In genomic region chr10:112376578-112376855, GRCh38 we compare ENCODE assay signal across 8 cellular contexts. TPM values are rescaled to one million over a fixed set of nuclear protein-coding genes. Genes with fewer than 3 reads are reported as not detected.
A peak's percentile ranks its signal among the peaks of the same experiment; 100 is the strongest.
DNase-seq lines count a peak whose midpoint lies in the region; ATAC-seq lines count a peak whose summit lies in the region.

No MANE protein-coding gene starts in this region.

- H3K4me2 ChIP-seq in BLaER1: peak overlapping the region; percentile 87

- H4K20me1 ChIP-seq in BLaER1: no peaks in the 10 kb centered on the region

- H3K4me3 Mint-ChIP-seq in stimulated activated naive B cell treated with anti-CD40 and anti-IgM and Interleukin-4, amounts not matched to agents 10 μg/mL and 1 μg/mL and 100 μg/mL, for 72 hours: peak overlapping the region; percentile 94 to 99

- H3K36me3 Mint-ChIP-seq in stimulated activated naive B cell treated with anti-CD40 and anti-IgM and Interleukin-4, amounts not matched to agents 10 μg/mL and 1 μg/mL and 100 μg/mL, for 72 hours: peaks cover 30 to 33% of the 10 kb centered on the region in 2 donors

- no peaks in the 10 kb centered on the region for H3K27me3 Mint-ChIP-seq in stimulated activated naive B cell treated with anti-CD40 and anti-IgM and Interleukin-4, amounts not matched to agents 10 μg/mL and 1 μg/mL and 100 μg/mL, for 72 hours

- H3K4me1 ChIP-seq in BLaER1 (peaks cover 32% of the 10 kb centered on the region), duodenal mucosa (ENCODE audit: control insufficient read depth in 1 of 2, insufficient read depth in 2 of 2, low read length in 2 of 2) (peaks cover 44 to 51% of the 10 kb centered on the region in 2 donors)

- H3K36me3 ChIP-seq in BLaER1 (peaks cover 19% of the 10 kb centered on the region; the same call in 1 of the 2 replicates), duodenal mucosa (ENCODE audit: control insufficient read depth in 1 of 2, insufficient read depth in 2 of 2, low read length in 2 of 2) (peaks cover 4 to 14% of the 10 kb centered on the region in 2 donors), H7 (replicated peaks; ENCODE audit: control insufficient read depth, insufficient read depth, low read length) (no peaks in the 10 kb centered on the region)

- H3K9me3 ChIP-seq in BLaER1 (no peaks in the 10 kb centered on the region), duodenal mucosa (ENCODE audit: control insufficient read depth in 1 of 2, low read length in 2 of 2) (no peaks in the 10 kb centered on the region)

- H3K27ac Mint-ChIP-seq in stimulated activated naive B cell treated with anti-CD40 and anti-IgM and Interleukin-4, amounts not matched to agents 10 μg/mL and 1 μg/mL and 100 μg/mL, for 72 hours: peak overlapping the region; percentile 100

- no peaks in the 10 kb centered on the region for H3K27me3 ChIP-seq in BLaER1
- no peaks in the 10 kb centered on the region for H3K27me3 ChIP-seq in duodenal mucosa (ENCODE audit: control insufficient read depth in 1 of 2, insufficient read depth in 2 of 2, low read length in 2 of 2)
- no peaks in the 10 kb centered on the region for H3K27me3 ChIP-seq in H7 (ENCODE audit: control insufficient read depth, insufficient read depth, low read length)

- H3K9ac ChIP-seq in BLaER1: peak overlapping the region; percentile 92
- peak overlapping the region; percentile 97 to 99 for H3K9ac ChIP-seq in duodenal mucosa (ENCODE audit: low read depth in 1 of 2, low read length in 2 of 2)

- H3K27ac ChIP-seq in BLaER1 (peak overlapping the region; percentile 95), duodenal mucosa (ENCODE audit: low read depth, low read length) (peak overlapping the region; percentile 87)

- H3K9me3 Mint-ChIP-seq in stimulated activated naive B cell treated with anti-CD40 and anti-IgM and Interleukin-4, amounts not matched to agents 10 μg/mL and 1 μg/mL and 100 μg/mL, for 72 hours: no peaks in the 10 kb centered on the region

- H3K4me1 Mint-ChIP-seq in stimulated activated naive B cell treated with anti-CD40 and anti-IgM and Interleukin-4, amounts not matched to agents 10 μg/mL and 1 μg/mL and 100 μg/mL, for 72 hours: peaks cover 40 to 73% of the 10 kb centered on the region in 2 donors

- H3K4me3 ChIP-seq in BLaER1 (peak overlapping the region; percentile 75), duodenal mucosa (ENCODE audit: low read depth in 1 of 2, low read length in 2 of 2) (peak overlapping the region; percentile 88 to 91), H7 (ENCODE audit: insufficient read depth, low read depth, low read length) (no peak overlapping the region)

- no peak for DNase-seq in stimulated activated naive B cell treated with anti-CD40 and anti-IgM and Interleukin-4, amounts not matched to agents 10 μg/mL and 1 μg/mL and 100 μg/mL, for 72 hours
- DNase-seq in cerebellar nuclear complex (lab: John Stamatoyannopoulos, UW) (no peak), COLO668 (lab: John Stamatoyannopoulos, UW; ENCODE audit: unreplicated experiment) (no peak), H7 (no peak)

- ATAC-seq in GM19455 (IDR thresholded peaks at IDR 0.05; ENCODE audit: unreplicated experiment) (peak; percentile 27), HG03521 (IDR thresholded peaks at IDR 0.05; ENCODE audit: unreplicated experiment) (peak; percentile 15)
- peak; percentile 33 to 42 for ATAC-seq in stimulated activated naive B cell treated with anti-CD40 and anti-IgM and Interleukin-4, amounts not matched to agents 10 μg/mL and 1 μg/mL and 100 μg/mL, for 72 hours (replicated peaks)

RNA-seq across cellular contexts. Expression of gene ACSL5, which starts 2.6 kb away (rescaled TPM):
- total RNA-seq in H7 (2014; rRNA removed; shearing (Covaris generic)): 0.17 TPM in 1 of 2 replicates, not detected in the other
